ENCODE assay signal across 1 cellular context in the genomic region with DNA sequence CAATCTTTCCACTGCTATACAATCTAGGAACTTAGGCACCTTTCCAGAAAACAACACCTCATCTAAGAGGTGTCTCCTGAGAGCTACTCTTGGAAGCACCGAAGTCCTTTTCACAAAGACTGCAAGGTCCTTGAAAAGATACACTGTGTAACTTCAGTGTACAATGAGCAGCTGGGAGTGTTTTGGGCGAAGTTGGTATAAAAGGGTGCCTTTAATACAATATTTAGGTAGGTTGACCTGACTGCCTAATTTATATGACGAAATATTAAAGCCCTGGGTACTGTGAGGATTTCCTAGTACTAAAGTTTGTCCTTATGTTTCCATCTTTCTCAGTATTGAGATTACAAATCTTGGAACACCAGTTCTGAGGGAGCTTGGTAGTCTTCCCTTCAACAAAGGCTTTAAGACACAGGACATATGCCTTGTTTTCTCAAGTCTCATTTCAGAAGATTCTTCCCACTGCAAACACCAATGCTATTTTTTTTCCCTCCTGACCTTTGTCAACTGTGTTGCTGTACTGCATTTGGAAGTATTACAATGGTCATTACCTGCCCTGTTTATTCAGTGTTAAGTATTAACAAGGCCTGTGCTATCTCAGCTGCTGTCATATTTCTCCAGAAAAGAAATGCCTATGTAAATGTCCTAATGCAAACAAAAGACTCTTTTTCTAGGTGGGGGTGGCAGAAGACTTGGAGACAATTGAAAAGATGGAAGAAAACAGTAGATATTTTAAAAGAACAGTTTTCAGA.
TF ChIP-seq lines count a peak whose summit lies in the region.

No MANE protein-coding gene starts in this region.

TF ChIP-seq in HepG2, 621 proteins besides CTCF, POLR2A, EP300 and RAD21 (continues in another document):
- TF ChIP-seq, protein P1, sequence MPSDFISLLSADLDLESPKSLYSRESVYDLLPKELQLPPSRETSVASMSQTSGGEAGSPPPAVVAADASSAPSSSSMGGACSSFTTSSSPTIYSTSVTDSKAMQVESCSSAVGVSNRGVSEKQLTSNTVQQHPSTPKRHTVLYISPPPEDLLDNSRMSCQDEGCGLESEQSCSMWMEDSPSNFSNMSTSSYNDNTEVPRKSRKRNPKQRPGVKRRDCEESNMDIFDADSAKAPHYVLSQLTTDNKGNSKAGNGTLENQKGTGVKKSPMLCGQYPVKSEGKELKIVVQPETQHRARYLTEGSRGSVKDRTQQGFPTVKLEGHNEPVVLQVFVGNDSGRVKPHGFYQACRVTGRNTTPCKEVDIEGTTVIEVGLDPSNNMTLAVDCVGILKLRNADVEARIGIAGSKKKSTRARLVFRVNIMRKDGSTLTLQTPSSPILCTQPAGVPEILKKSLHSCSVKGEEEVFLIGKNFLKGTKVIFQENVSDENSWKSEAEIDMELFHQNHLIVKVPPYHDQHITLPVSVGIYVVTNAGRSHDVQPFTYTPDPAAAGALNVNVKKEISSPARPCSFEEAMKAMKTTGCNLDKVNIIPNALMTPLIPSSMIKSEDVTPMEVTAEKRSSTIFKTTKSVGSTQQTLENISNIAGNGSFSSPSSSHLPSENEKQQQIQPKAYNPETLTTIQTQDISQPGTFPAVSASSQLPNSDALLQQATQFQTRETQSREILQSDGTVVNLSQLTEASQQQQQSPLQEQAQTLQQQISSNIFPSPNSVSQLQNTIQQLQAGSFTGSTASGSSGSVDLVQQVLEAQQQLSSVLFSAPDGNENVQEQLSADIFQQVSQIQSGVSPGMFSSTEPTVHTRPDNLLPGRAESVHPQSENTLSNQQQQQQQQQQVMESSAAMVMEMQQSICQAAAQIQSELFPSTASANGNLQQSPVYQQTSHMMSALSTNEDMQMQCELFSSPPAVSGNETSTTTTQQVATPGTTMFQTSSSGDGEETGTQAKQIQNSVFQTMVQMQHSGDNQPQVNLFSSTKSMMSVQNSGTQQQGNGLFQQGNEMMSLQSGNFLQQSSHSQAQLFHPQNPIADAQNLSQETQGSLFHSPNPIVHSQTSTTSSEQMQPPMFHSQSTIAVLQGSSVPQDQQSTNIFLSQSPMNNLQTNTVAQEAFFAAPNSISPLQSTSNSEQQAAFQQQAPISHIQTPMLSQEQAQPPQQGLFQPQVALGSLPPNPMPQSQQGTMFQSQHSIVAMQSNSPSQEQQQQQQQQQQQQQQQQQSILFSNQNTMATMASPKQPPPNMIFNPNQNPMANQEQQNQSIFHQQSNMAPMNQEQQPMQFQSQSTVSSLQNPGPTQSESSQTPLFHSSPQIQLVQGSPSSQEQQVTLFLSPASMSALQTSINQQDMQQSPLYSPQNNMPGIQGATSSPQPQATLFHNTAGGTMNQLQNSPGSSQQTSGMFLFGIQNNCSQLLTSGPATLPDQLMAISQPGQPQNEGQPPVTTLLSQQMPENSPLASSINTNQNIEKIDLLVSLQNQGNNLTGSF (CRISPR knock-in tag; IDR thresholded peaks at IDR 0.05), result no peak
- TF ChIP-seq ZNF570 (CRISPR knock-in tag; IDR thresholded peaks at IDR 0.05; ENCODE audit: borderline replicate concordance) (no peak), SAP130 (CRISPR knock-in tag; IDR thresholded peaks at IDR 0.05; ENCODE audit: low read depth) (peak; percentile 75), CREM (IDR thresholded peaks at IDR 0.05) (peak; percentile 60; the same call in 1 of the 2 replicates), CREM (CRISPR knock-in tag; IDR thresholded peaks at IDR 0.05) (no peak), IRF2 (CRISPR knock-in tag; IDR thresholded peaks at IDR 0.05) (0 out of 2 replicates have a peak, but pooled peaks have one; percentile 22), ELF3 (CRISPR knock-in tag; IDR thresholded peaks at IDR 0.05) (peak; percentile 50; the same call in 1 of the 2 replicates), RXRB (CRISPR knock-in tag; IDR thresholded peaks at IDR 0.05; ENCODE audit: borderline replicate concordance) (peak; percentile 86), GABPA (IDR thresholded peaks at IDR 0.05; ENCODE audit: low read depth, low read length) (no peak), GABPA (CRISPR knock-in tag; IDR thresholded peaks at IDR 0.05; ENCODE audit: low read depth) (peak; percentile 13; the same call in 1 of the 2 replicates), ZMYM4 (CRISPR knock-in tag; IDR thresholded peaks at IDR 0.05) (peak; percentile 57; the same call in 1 of the 2 replicates), FOXP1 (IDR thresholded peaks at IDR 0.05) (no peak), FOXP1 (CRISPR knock-in tag; IDR thresholded peaks at IDR 0.05) (peak; percentile 90), ZNF337 (CRISPR knock-in tag; IDR thresholded peaks at IDR 0.05; ENCODE audit: borderline replicate concordance, low read depth) (no peak), ZNF331 (CRISPR knock-in tag; IDR thresholded peaks at IDR 0.05) (peak; percentile 62; the same call in 1 of the 2 replicates), MEIS1 (CRISPR knock-in tag; IDR thresholded peaks at IDR 0.05; ENCODE audit: borderline replicate concordance) (peak; percentile 42; the same call in 1 of the 2 replicates), ZNF33B (CRISPR knock-in tag; IDR thresholded peaks at IDR 0.05) (no peak), RARA (CRISPR knock-in tag; IDR thresholded peaks at IDR 0.05) (peak; percentile 85), NCOA5 (CRISPR knock-in tag; IDR thresholded peaks at IDR 0.05) (no peak), FOXA3 (CRISPR knock-in tag; IDR thresholded peaks at IDR 0.05) (peak; percentile 97), FOXK1 (CRISPR knock-in tag; IDR thresholded peaks at IDR 0.05; ENCODE audit: borderline replicate concordance, low read depth) (peak; percentile 62; the same call in 1 of the 2 replicates), GATA4 (IDR thresholded peaks at IDR 0.05; ENCODE audit: borderline replicate concordance, low read depth) (peak; percentile 57; the same call in 1 of the 2 replicates), ZFP1 (CRISPR knock-in tag; IDR thresholded peaks at IDR 0.05) (0 out of 2 replicates have a peak, but pooled peaks have one; percentile 45), XBP1 (CRISPR knock-in tag; IDR thresholded peaks at IDR 0.05) (no peak), MED1 (CRISPR knock-in tag; IDR thresholded peaks at IDR 0.05) (peak; percentile 73), NCOR1 (IDR thresholded peaks at IDR 0.05; ENCODE audit: borderline replicate concordance, low read length) (0 out of 2 replicates have a peak, but pooled peaks have one; percentile 15), ZNF354B (CRISPR knock-in tag; IDR thresholded peaks at IDR 0.05) (no peak), SOX5 (CRISPR knock-in tag; IDR thresholded peaks at IDR 0.05; ENCODE audit: borderline replicate concordance) (peak; percentile 98), HMG20A (CRISPR knock-in tag; IDR thresholded peaks at IDR 0.05; ENCODE audit: borderline replicate concordance) (peak; percentile 83; the same call in 1 of the 2 replicates), ZNF772 (CRISPR knock-in tag; IDR thresholded peaks at IDR 0.05) (0 out of 2 replicates have a peak, but pooled peaks have one; percentile 27), ZNF792 (CRISPR knock-in tag; IDR thresholded peaks at IDR 0.05) (peak; percentile 27; the same call in 1 of the 2 replicates), ZNF205 (CRISPR knock-in tag; IDR thresholded peaks at IDR 0.05) (no peak), HHEX (CRISPR knock-in tag; IDR thresholded peaks at IDR 0.05) (peak; percentile 75)
- TF ChIP-seq, protein P2, sequence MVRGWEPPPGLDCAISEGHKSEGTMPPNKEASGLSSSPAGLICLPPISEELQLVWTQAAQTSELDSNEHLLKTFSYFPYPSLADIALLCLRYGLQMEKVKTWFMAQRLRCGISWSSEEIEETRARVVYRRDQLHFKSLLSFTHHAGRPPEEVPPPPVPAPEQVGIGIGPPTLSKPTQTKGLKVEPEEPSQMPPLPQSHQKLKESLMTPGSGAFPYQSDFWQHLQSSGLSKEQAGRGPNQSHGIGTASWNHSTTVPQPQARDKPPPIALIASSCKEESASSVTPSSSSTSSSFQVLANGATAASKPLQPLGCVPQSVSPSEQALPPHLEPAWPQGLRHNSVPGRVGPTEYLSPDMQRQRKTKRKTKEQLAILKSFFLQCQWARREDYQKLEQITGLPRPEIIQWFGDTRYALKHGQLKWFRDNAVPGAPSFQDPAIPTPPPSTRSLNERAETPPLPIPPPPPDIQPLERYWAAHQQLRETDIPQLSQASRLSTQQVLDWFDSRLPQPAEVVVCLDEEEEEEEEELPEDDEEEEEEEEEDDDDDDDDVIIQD (CRISPR knock-in tag; IDR thresholded peaks at IDR 0.05; ENCODE audit: low read depth), result peak; percentile 44; the same call in 1 of the 2 replicates
- TF ChIP-seq, protein P3, sequence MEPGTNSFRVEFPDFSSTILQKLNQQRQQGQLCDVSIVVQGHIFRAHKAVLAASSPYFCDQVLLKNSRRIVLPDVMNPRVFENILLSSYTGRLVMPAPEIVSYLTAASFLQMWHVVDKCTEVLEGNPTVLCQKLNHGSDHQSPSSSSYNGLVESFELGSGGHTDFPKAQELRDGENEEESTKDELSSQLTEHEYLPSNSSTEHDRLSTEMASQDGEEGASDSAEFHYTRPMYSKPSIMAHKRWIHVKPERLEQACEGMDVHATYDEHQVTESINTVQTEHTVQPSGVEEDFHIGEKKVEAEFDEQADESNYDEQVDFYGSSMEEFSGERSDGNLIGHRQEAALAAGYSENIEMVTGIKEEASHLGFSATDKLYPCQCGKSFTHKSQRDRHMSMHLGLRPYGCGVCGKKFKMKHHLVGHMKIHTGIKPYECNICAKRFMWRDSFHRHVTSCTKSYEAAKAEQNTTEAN (CRISPR knock-in tag; conservative IDR thresholded peaks at IDR 0.05), result 0 out of 2 replicates have a peak, but pooled peaks have one; percentile 40
- TF ChIP-seq, protein P4, sequence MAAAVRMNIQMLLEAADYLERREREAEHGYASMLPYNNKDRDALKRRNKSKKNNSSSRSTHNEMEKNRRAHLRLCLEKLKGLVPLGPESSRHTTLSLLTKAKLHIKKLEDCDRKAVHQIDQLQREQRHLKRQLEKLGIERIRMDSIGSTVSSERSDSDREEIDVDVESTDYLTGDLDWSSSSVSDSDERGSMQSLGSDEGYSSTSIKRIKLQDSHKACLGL (CRISPR knock-in tag; IDR thresholded peaks at IDR 0.05), result no peak
- TF ChIP-seq, protein P5, sequence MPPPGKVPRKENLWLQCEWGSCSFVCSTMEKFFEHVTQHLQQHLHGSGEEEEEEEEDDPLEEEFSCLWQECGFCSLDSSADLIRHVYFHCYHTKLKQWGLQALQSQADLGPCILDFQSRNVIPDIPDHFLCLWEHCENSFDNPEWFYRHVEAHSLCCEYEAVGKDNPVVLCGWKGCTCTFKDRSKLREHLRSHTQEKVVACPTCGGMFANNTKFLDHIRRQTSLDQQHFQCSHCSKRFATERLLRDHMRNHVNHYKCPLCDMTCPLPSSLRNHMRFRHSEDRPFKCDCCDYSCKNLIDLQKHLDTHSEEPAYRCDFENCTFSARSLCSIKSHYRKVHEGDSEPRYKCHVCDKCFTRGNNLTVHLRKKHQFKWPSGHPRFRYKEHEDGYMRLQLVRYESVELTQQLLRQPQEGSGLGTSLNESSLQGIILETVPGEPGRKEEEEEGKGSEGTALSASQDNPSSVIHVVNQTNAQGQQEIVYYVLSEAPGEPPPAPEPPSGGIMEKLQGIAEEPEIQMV (CRISPR knock-in tag; IDR thresholded peaks at IDR 0.05; ENCODE audit: low read depth), result no peak
- TF ChIP-seq, protein P6, sequence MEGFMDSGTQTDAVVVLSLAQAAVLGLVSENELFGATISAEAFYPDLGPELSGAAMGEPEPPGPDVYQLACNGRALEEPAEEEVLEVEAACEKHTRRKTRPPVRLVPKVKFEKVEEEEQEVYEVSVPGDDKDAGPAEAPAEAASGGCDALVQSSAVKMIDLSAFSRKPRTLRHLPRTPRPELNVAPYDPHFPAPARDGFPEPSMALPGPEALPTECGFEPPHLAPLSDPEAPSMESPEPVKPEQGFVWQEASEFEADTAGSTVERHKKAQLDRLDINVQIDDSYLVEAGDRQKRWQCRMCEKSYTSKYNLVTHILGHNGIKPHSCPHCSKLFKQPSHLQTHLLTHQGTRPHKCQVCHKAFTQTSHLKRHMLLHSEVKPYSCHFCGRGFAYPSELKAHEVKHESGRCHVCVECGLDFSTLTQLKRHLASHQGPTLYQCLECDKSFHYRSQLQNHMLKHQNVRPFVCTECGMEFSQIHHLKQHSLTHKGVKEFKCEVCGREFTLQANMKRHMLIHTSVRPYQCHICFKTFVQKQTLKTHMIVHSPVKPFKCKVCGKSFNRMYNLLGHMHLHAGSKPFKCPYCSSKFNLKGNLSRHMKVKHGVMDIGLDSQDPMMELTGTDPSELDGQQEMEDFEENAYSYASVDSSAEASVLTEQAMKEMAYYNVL (CRISPR knock-in tag; IDR thresholded peaks at IDR 0.05; ENCODE audit: borderline replicate concordance), result peak; percentile 80; the same call in 1 of the 2 replicates
- TF ChIP-seq, protein P7, sequence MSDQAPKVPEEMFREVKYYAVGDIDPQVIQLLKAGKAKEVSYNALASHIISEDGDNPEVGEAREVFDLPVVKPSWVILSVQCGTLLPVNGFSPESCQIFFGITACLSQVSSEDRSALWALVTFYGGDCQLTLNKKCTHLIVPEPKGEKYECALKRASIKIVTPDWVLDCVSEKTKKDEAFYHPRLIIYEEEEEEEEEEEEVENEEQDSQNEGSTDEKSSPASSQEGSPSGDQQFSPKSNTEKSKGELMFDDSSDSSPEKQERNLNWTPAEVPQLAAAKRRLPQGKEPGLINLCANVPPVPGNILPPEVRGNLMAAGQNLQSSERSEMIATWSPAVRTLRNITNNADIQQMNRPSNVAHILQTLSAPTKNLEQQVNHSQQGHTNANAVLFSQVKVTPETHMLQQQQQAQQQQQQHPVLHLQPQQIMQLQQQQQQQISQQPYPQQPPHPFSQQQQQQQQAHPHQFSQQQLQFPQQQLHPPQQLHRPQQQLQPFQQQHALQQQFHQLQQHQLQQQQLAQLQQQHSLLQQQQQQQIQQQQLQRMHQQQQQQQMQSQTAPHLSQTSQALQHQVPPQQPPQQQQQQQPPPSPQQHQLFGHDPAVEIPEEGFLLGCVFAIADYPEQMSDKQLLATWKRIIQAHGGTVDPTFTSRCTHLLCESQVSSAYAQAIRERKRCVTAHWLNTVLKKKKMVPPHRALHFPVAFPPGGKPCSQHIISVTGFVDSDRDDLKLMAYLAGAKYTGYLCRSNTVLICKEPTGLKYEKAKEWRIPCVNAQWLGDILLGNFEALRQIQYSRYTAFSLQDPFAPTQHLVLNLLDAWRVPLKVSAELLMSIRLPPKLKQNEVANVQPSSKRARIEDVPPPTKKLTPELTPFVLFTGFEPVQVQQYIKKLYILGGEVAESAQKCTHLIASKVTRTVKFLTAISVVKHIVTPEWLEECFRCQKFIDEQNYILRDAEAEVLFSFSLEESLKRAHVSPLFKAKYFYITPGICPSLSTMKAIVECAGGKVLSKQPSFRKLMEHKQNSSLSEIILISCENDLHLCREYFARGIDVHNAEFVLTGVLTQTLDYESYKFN (CRISPR knock-in tag; conservative IDR thresholded peaks at IDR 0.05), result peak; percentile 94
- TF ChIP-seq, protein P8, sequence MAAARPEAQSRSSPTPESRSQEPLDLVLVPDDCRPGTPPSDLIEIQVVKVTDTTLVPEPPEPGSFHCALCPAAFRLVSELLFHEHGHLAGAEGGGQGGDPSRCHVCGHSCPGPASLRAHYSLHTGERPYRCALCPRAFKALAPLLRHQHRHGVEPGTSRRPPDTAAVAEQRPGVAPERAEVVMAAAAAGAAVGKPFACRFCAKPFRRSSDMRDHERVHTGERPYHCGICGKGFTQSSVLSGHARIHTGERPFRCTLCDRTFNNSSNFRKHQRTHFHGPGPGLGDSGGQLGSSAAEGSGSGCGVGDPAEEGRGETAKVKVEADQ (CRISPR knock-in tag; IDR thresholded peaks at IDR 0.05; ENCODE audit: borderline replicate concordance), result no peak
- TF ChIP-seq, protein P9, sequence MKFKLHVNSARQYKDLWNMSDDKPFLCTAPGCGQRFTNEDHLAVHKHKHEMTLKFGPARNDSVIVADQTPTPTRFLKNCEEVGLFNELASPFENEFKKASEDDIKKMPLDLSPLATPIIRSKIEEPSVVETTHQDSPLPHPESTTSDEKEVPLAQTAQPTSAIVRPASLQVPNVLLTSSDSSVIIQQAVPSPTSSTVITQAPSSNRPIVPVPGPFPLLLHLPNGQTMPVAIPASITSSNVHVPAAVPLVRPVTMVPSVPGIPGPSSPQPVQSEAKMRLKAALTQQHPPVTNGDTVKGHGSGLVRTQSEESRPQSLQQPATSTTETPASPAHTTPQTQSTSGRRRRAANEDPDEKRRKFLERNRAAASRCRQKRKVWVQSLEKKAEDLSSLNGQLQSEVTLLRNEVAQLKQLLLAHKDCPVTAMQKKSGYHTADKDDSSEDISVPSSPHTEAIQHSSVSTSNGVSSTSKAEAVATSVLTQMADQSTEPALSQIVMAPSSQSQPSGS (CRISPR knock-in tag; IDR thresholded peaks at IDR 0.05), result peak; percentile 29; the same call in 1 of the 2 replicates
